24 cellular contexts compared by ENCODE assay signal in the genomic region with DNA sequence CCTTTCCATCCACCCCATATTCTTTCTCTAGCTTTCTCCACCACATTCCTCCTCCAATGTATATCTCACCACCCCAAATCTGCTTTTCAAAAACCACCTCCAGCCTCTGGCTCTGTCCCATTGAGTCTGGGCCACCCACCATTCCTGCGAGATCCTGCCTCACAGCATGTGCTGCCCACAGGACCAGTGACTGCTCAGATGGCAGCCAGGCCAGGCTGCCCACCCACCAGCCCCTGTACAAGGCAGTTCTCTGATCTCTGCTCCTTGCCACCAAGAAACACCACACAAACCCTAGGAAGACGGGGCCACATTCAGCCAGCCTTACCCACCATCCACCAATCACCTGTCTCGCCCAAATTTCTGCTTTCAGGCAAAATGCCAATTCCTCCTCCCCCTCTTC. TPM values are rescaled to one million over a fixed set of nuclear protein-coding genes. Genes with fewer than 3 reads are reported as not detected.
A peak's percentile ranks its signal among the peaks of the same experiment; 100 is the strongest.
DNase-seq lines count a peak whose midpoint lies in the region; ATAC-seq, FAIRE-seq and TF ChIP-seq lines count a peak whose summit lies in the region.
"Had no signal": no experiment of that assay in that cellular context is flagged by ENCODE, and none has a peak within 500 bp of the region (broad histone marks: within the 10 kb centered on the region; RNA-seq: fewer than 3 reads in every experiment).

No MANE protein-coding gene starts in this region.

- H3K9ac ChIP-seq in IMR-90 (ENCODE audit: low read depth, low read length): no peak overlapping the region
- no peak overlapping the region for H3K9ac ChIP-seq in kidney (ENCODE audit: low read length in 2 of 2)

- in situ Hi-C loops in IMR-90 (cut with MboI; ENCODE audit: low sequenced_read_pairs): no loop called here

- no peaks in the 10 kb centered on the region for H4K20me1 ChIP-seq in IMR-90 (ENCODE audit: insufficient read depth, low read length)

- H3K79me1 ChIP-seq in IMR-90 (ENCODE audit: low read depth in 1 of 2, low read length in 2 of 2): peaks cover 0 to 30% of the 10 kb centered on the region in 2 experiments; a peak in 2 of 4 replicates

- H2BK15ac ChIP-seq in IMR-90 (ENCODE audit: low read depth, low read length): peak overlapping the region; percentile 45; the same call in 2 of the 3 replicates

- no peaks in the 10 kb centered on the region for H3K27me3 Mint-ChIP-seq in nephron (ENCODE audit: low read depth)

- no peak for DNase-seq in IMR-90
- peak in 2 of 10 donors; percentile 24 to 40 for DNase-seq in dorsolateral prefrontal cortex
- no peak for DNase-seq in uterus
- DNase-seq in kidney: no peak
- DNase-seq in GOT3 (lab: John Stamatoyannopoulos, UW): no peak
- DNase-seq: ACHN; CD4-positive, CD25-positive, alpha-beta regulatory T cell; DMS153; HFFc6; KG1; NCI-H1417 treated with DMSO at 0.1 percent for 48 hours; NCI-H187 treated with DMSO at 0.1 percent for 48 hours; NCI-H2227 treated with DMSO at 0.1 percent for 48 hours; NCI-H510A treated with DMSO at 0.1 percent for 48 hours; NCI-H774; PC-3; SIG-M5 had no signal

- FAIRE-seq in kidney (lab: Jason Lieb, UNC): no peak
- FAIRE-seq: GM12878, H54, HepG2 had no signal

- BruUV-seq in IMR-90 (replicated peaks; lab: Mats Ljungman, UMichigan): no TSS peak

- no peak for TF ChIP-seq RAD21 in IMR-90 (IDR thresholded peaks at IDR 0.05; ENCODE audit: low read length)

- no peak for ATAC-seq in IMR-90 (ENCODE audit: low read depth)
- ATAC-seq in GM19324 (IDR thresholded peaks at IDR 0.05; ENCODE audit: low FRiP score, unreplicated experiment): no peak
- ATAC-seq: GM12878, HepG2, PC-3, SK-N-SH treated with all-trans-retinoic acid at 6 μM for 48 hours had no signal

- H2BK20ac ChIP-seq in IMR-90 (ENCODE audit: low read depth, low read length): peak overlapping the region; percentile 46; the same call in 1 of the 2 replicates

- no peaks in the 10 kb centered on the region for H3K36me3 Mint-ChIP-seq in nephron (ENCODE audit: low read depth)
- H3K36me3 Mint-ChIP-seq: CD4-positive, CD25-positive, alpha-beta regulatory T cell had no signal

- peak overlapping the region in 2 of 3 experiments; percentile 32 to 84 for H3K27ac Mint-ChIP-seq in nephron
- H3K27ac Mint-ChIP-seq: CD4-positive, CD25-positive, alpha-beta regulatory T cell; HFFc6 had no signal

- peak overlapping the region; percentile 19; the same call in 1 of the 2 replicates for H4K5ac ChIP-seq in IMR-90 (ENCODE audit: low read depth, low read length)

- no peaks in the 10 kb centered on the region for H3K36me3 ChIP-seq in IMR-90 (ENCODE audit: control insufficient read depth, insufficient read depth, low read length)
- H3K36me3 ChIP-seq in uterus: no peaks in the 10 kb centered on the region
- no peaks in the 10 kb centered on the region for H3K36me3 ChIP-seq in kidney (ENCODE audit: control insufficient read depth in 1 of 2, insufficient read depth in 2 of 2, low read length in 2 of 2)

- H3K9me3 Mint-ChIP-seq in nephron: no peaks in the 10 kb centered on the region
- H3K9me3 Mint-ChIP-seq: CD4-positive, CD25-positive, alpha-beta regulatory T cell; HFFc6 had no signal

- no peak overlapping the region for H3K56ac ChIP-seq in IMR-90 (ENCODE audit: extremely low read depth, insufficient read depth, low read length)

- intact Hi-C loops in IMR-90 (cut with micrococcal nuclease) (no loop called here), dorsolateral prefrontal cortex (cut with DNase I) (loop anchor here in 1 of 2 donors (5.0 kb wide), 1 partner anchor 51 kb away; the partner anchor contains the start of gene PLEKHA6), uterus (cut with DNase I; ENCODE audit: low total_unique reads) (no loop called here), kidney (cut with DNase I) (no loop called here)

- H3K4me3 ChIP-seq in IMR-90 (ENCODE audit: insufficient read depth, low read depth, low read length): peak overlapping the region; percentile 10; the same call in 1 of the 2 replicates
- H3K4me3 ChIP-seq in dorsolateral prefrontal cortex: peak overlapping the region in 45 of 59 donors; percentile 1 to 65 (median 44)
- H3K4me3 ChIP-seq in uterus: no peak overlapping the region
- H3K4me3 ChIP-seq in kidney (ENCODE audit: low read length in 2 of 2): no peak overlapping the region
- H3K4me3 ChIP-seq: GM12878 had no signal

- 91% methylated on average over 3 of the region's 3 CpGs; no CpG with 5 or more reads in 1 of the 2 experiments for WGBS in IMR-90 (ENCODE audit: extremely low coverage in 2 of 2, insufficient read length in 1 of 2), 2 experiments

- CTCF ChIA-PET in IMR-90 (lab: Yijun Ruan, JAX): no interaction called here

- H4K91ac ChIP-seq in IMR-90 (ENCODE audit: insufficient read depth, low read depth, low read length): 0 out of 2 replicates have a peak overlapping the region, but pooled peaks have one; percentile 33

- no peak overlapping the region for H3K27ac ChIP-seq in IMR-90 (ENCODE audit: insufficient read depth, low read length)
- peak overlapping the region in 20 of 59 donors; percentile 0 to 81 (median 45) for H3K27ac ChIP-seq in dorsolateral prefrontal cortex
- no peak overlapping the region for H3K27ac ChIP-seq in uterus
- H3K27ac ChIP-seq in kidney (ENCODE audit: low read depth in 2 of 2, low read length in 2 of 2): no peak overlapping the region
- H3K27ac ChIP-seq: RWPE1 had no signal

- H3K27me3 ChIP-seq in IMR-90 (ENCODE audit: control insufficient read depth, insufficient read depth, low read length) (no peaks in the 10 kb centered on the region), dorsolateral prefrontal cortex (no peaks in the 10 kb centered on the region), uterus (no peaks in the 10 kb centered on the region)

- peak overlapping the region; percentile 30 for H2BK120ac ChIP-seq in IMR-90 (ENCODE audit: low read depth, low read length)

- H3K14ac ChIP-seq in IMR-90 (replicated peaks; ENCODE audit: low read depth, low read length): peak overlapping the region; percentile 48; the same call in 1 of the 2 replicates

- H3K4me2 ChIP-seq in IMR-90 (ENCODE audit: low read depth, low read length): peak overlapping the region; percentile 55

- dilution Hi-C loops in IMR-90 (cut with HindIII; ENCODE audit: low sequenced_read_pairs, unreplicated experiment): no loop called here

- H2AK5ac ChIP-seq in IMR-90 (ENCODE audit: low read depth, low read length): peak overlapping the region; percentile 79

- H3K9me3 ChIP-seq in IMR-90 (ENCODE audit: control insufficient read depth, insufficient read depth, low read length) (no peaks in the 10 kb centered on the region), uterus (no peaks in the 10 kb centered on the region), kidney (ENCODE audit: control insufficient read depth in 1 of 2, low read length in 2 of 2) (no peaks in the 10 kb centered on the region)

- no peak overlapping the region; the same call in 1 of the 2 replicates for H3K23ac ChIP-seq in IMR-90 (ENCODE audit: low read depth, low read length)

- peaks cover 83% of the 10 kb centered on the region for H3K4me1 Mint-ChIP-seq in nephron
- H3K4me1 Mint-ChIP-seq: CD4-positive, CD25-positive, alpha-beta regulatory T cell had no signal

- H4K8ac ChIP-seq in IMR-90 (ENCODE audit: low read depth in 2 of 2, low read length in 2 of 2): peak overlapping the region in 1 of 2 experiments; percentile 38; a peak in 1 of 4 replicates

- peaks cover 7% of the 10 kb centered on the region; the same call in 1 of the 2 replicates for H3K9me1 ChIP-seq in IMR-90 (ENCODE audit: insufficient read depth, low read length)

- TF ChIP-seq POLR2A in IMR-90 (IDR thresholded peaks at IDR 0.05; ENCODE audit: low read depth, low read length) (no peak), uterus (IDR thresholded peaks at IDR 0.05) (no peak)

- peak overlapping the region; percentile 35 for H2AFZ ChIP-seq in IMR-90 (replicated peaks; ENCODE audit: low read length, poor library complexity)

- H3K4me3 Mint-ChIP-seq in nephron: peak overlapping the region; percentile 85 to 92 (median 89)
- H3K4me3 Mint-ChIP-seq: CD4-positive, CD25-positive, alpha-beta regulatory T cell had no signal

- POLR2A ChIA-PET in IMR-90 (lab: Charles Lee; ENCODE audit: unreplicated experiment): interaction anchor here (0.6 kb wide), 1 partner anchor 11 kb away, joined by 3 read pairs; no protein-coding TSS in a partner anchor

- peak overlapping the region; percentile 46; the same call in 1 of the 2 replicates for H3K4ac ChIP-seq in IMR-90 (ENCODE audit: low read depth, low read length)

- no peak for TF ChIP-seq CTCF in IMR-90 (conservative IDR thresholded peaks at IDR 0.05; ENCODE audit: low read depth, low read length)
- TF ChIP-seq CTCF in dorsolateral prefrontal cortex (IDR thresholded peaks at IDR 0.05 in 54 of 56, conservative IDR thresholded peaks at IDR 0.05 in 2 of 56; ENCODE audit: low read depth in 1 of 56, partially characterized antibody in 56 of 56): no peak
- no peak for TF ChIP-seq CTCF in nephron (IDR thresholded peaks at IDR 0.05; ENCODE audit: unreplicated experiment in 3 of 3)
- TF ChIP-seq CTCF in uterus (IDR thresholded peaks at IDR 0.05): no peak
- no peak for TF ChIP-seq CTCF in kidney (IDR thresholded peaks at IDR 0.05; ENCODE audit: borderline replicate concordance, extremely low read depth, insufficient read depth)

- no peak overlapping the region for H3K18ac ChIP-seq in IMR-90 (ENCODE audit: low read depth, low read length)

- peak overlapping the region; percentile 34 for H2AK9ac ChIP-seq in IMR-90 (replicated peaks; ENCODE audit: low read depth, low read length, poor library complexity)

- H3K4me1 ChIP-seq in IMR-90 (ENCODE audit: control insufficient read depth, insufficient read depth, low read length) (peaks cover 11% of the 10 kb centered on the region), uterus (peaks cover 0 to 7% of the 10 kb centered on the region in 2 donors), kidney (ENCODE audit: control insufficient read depth in 1 of 2, insufficient read depth in 1 of 2, low read depth in 1 of 2, low read length in 2 of 2) (peaks cover 5 to 8% of the 10 kb centered on the region in 2 donors)

- peak overlapping the region; percentile 9 for H2BK5ac ChIP-seq in IMR-90 (ENCODE audit: low read depth, low read length, poor library complexity, severe bottlenecking)

TF ChIP-seq in IMR-90, 13 proteins besides CTCF, POLR2A, EP300 and RAD21:
- TF ChIP-seq MAFK (IDR thresholded peaks at IDR 0.05; ENCODE audit: low read depth, low read length) (no peak), MAZ (IDR thresholded peaks at IDR 0.05; ENCODE audit: borderline replicate concordance, low read depth, low read length) (no peak), CEBPB (IDR thresholded peaks at IDR 0.05; ENCODE audit: low read depth, low read length) (no peak)

RNA-seq across cellular contexts. Expression of gene PLEKHA6, which starts 53.7 kb away (rescaled TPM):
- total RNA-seq in IMR-90 (2012; rRNA removed) (5.0 and 8.2 TPM in 2 replicates), dorsolateral prefrontal cortex (100 to 1,000 TPM in 47 of 120 experiments, 10 to 100 TPM in 73; 49.5 to 154 (median 97.2) TPM), uterus (10 to 100 TPM in 1 of 4 donors, 1 to 10 TPM in 3; 5.9 to 13.6 (median 8.4) TPM), kidney (65.1 TPM)
- polyA plus RNA-seq in IMR-90 (2012; rRNA removed) (19.9 and 20.6 TPM in 2 replicates), kidney (ENCODE audit: insufficient read depth, low read depth, low replicate concordance) (17.5 TPM)
- 10.7 and 13.6 TPM in 2 replicates for polyA plus RNA-seq in IMR-90 (2012; cell fraction: cytosol; rRNA removed)
- 59.8 and 70.3 TPM in 2 replicates for polyA plus RNA-seq in IMR-90 (2012; cell fraction: nucleus; rRNA removed; ENCODE audit: low replicate concordance)
- polyA plus RNA-seq: CD4-positive, CD25-positive, alpha-beta regulatory T cell had no signal

Comparison
In these comparisons a context has a peak if more than half of its experiments do, and no peak if none do; other contexts are left out.
1. H3K4me3 ChIP-seq: peak in IMR-90 (single experiment) and dorsolateral prefrontal cortex (45 of 59); none in uterus (0 of 2) and kidney (0 of 2).